In the genomic region with DNA sequence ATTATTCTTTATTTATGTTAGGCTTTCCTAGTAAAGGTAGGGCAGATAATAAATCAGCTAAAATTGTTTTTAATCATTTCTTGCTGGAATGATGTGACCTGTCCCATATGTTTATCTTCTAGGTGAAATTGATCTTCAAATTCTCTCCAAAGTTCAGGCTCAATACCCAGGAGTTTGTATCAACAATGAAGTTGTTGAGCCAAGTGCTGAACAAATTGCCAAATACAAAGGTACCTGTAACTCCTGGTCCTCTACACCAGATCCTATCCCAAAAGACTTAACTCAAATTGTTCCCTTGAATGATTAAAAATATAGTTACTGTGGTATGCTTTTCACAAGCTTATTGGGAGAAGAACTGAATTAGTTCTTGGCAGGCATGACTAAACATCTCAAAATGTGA, we compare ENCODE assay signal across 11 cellular contexts.
"Had no signal": no experiment of that assay in that cellular context is flagged by ENCODE, and none has a peak within 500 bp of the region (broad histone marks: within the 10 kb centered on the region; RNA-seq: fewer than 3 reads in every experiment).

No MANE protein-coding gene starts in this region.

- DNase-seq: GM23248, GOT3, H7, H9, HCEC 1CT, HFFc6 had no signal

- ATAC-seq: GM23338, HCT116 had no signal

- H3K4me1 ChIP-seq: HAP-1 had no signal

- H3K9ac ChIP-seq: GM23248 had no signal

- FAIRE-seq: H1, H54 had no signal

- H3K4me2 ChIP-seq: GM23338 had no signal

- H3K4me3 ChIP-seq: GM23248, GM23338, HAP-1 had no signal

- H2AFZ ChIP-seq: GM23248, GM23338 had no signal

- H3K36me3 ChIP-seq: HAP-1 had no signal

- H3K9me3 ChIP-seq: HAP-1 had no signal

- H3K27ac ChIP-seq: GM23248 had no signal
